ENCODE assay signal across 14 cellular contexts in genomic region chr10:42488416-42488815, GRCh38.
DNase-seq lines count a peak whose midpoint lies in the region; ATAC-seq and TF ChIP-seq lines count a peak whose summit lies in the region.
"Had no signal": no experiment of that assay in that cellular context is flagged by ENCODE, and none has a peak within 500 bp of the region (broad histone marks: within the 10 kb centered on the region; RNA-seq: fewer than 3 reads in every experiment).

No MANE protein-coding gene starts in this region.

- H3K4me3 ChIP-seq in MG63 (no peak overlapping the region), osteoblast (ENCODE audit: insufficient read depth, low read length) (peak overlapping the region; percentile 47)

- peak overlapping the region; percentile 49 for H2AFZ ChIP-seq in osteoblast (ENCODE audit: low read length)

- H3K27me3 ChIP-seq in MG63, result no peaks in the 10 kb centered on the region
- no peaks in the 10 kb centered on the region for H3K27me3 ChIP-seq in osteoblast (ENCODE audit: insufficient read depth, low read length)

- H3K4me1 ChIP-seq in osteoblast (ENCODE audit: insufficient read depth, low read length), result peaks cover 17% of the 10 kb centered on the region

- H3K9me3 ChIP-seq in MG63, result no peaks in the 10 kb centered on the region
- no peaks in the 10 kb centered on the region for H3K9me3 ChIP-seq in osteoblast (ENCODE audit: low read depth, low read length)

- TF ChIP-seq CTCF in osteoblast (IDR thresholded peaks at IDR 0.05; ENCODE audit: extremely low read depth, low read depth, low read length), result no peak

- ATAC-seq in GM18907 (IDR thresholded peaks at IDR 0.05; ENCODE audit: unreplicated experiment) (no peak), HG03342 (IDR thresholded peaks at IDR 0.05; ENCODE audit: unreplicated experiment) (no peak)
- ATAC-seq: activated naive CD8-positive, alpha-beta T cell treated with anti-CD3 and anti-CD28 coated beads, Interleukin-2, amount 50 U/mL, for 24 hours had no signal

- H4K20me1 ChIP-seq in osteoblast (ENCODE audit: insufficient read depth, low read length), result no peaks in the 10 kb centered on the region

- no peak overlapping the region for H3K27ac ChIP-seq in osteoblast (ENCODE audit: low read depth, low read length)

- H3K79me2 ChIP-seq in osteoblast (ENCODE audit: insufficient read depth, low read length), result no peaks in the 10 kb centered on the region

- peak; percentile 52 for DNase-seq in AG20443 (ENCODE audit: low spot score)
- peak; percentile 30 for DNase-seq in MG63
- peak; percentile 67 for DNase-seq in dedifferentiated amniotic fluid mesenchymal stem cell (ENCODE audit: extremely low spot score)
- peak; percentile 5 for DNase-seq in osteoblast (ENCODE audit: insufficient read length, low spot score, missing footprints)
- no peak for DNase-seq in mucosa of gallbladder (ENCODE audit: low spot score)
- DNase-seq in T-helper 2 cell, result no peak
- DNase-seq: activated CD4-positive, CD25-positive, alpha-beta regulatory T cell treated with anti-CD3 and anti-CD28 coated beads, Interleukin-2, amount 50 U/mL, for 72 hours; activated naive CD8-positive, alpha-beta T cell treated with anti-CD3 and anti-CD28 coated beads, Interleukin-2, amount 50 U/mL, for 24 hours; activated T-cell treated with anti-CD3 and anti-CD28 coated beads, Interleukin-2, amount 50 U/mL, for 1 hour; CD4-positive, alpha-beta T cell; foreskin melanocyte; KG1 had no signal

- H3K4me2 ChIP-seq in osteoblast (ENCODE audit: insufficient read depth, low read length), result peak overlapping the region; percentile 81

- peaks cover 80% of the 10 kb centered on the region for H3K36me3 ChIP-seq in MG63
- no peaks in the 10 kb centered on the region for H3K36me3 ChIP-seq in osteoblast (ENCODE audit: insufficient read depth, low read length)

Comparison
In these comparisons a context has a peak if more than half of its experiments do, and no peak if none do; other contexts are left out.
1. DNase-seq: peak in AG20443 (single experiment), MG63 (single experiment), dedifferentiated amniotic fluid mesenchymal stem cell (single experiment) and osteoblast (single experiment); none in mucosa of gallbladder (single experiment) and T-helper 2 cell (0 of 5).